In genomic region chr5:181084631-181085195, GRCh38 we compare ENCODE assay signal across 1 cellular context.
TF ChIP-seq lines count a peak whose summit lies in the region.

No MANE protein-coding gene starts in this region.

TF ChIP-seq in SK-N-SH treated with all-trans-retinoic acid at 6 μM for 48 hours, 23 proteins besides CTCF, POLR2A, EP300 and RAD21 (continued from another document):
- TF ChIP-seq CSRNP3 (CRISPR knock-in tag; IDR thresholded peaks at IDR 0.05) (no peak), CREB5 (CRISPR knock-in tag; IDR thresholded peaks at IDR 0.05; ENCODE audit: low read depth) (no peak), BACH2 (CRISPR knock-in tag; IDR thresholded peaks at IDR 0.05; ENCODE audit: borderline replicate concordance) (no peak), ZFP30 (CRISPR knock-in tag; IDR thresholded peaks at IDR 0.05) (no peak), ISL1 (CRISPR knock-in tag; IDR thresholded peaks at IDR 0.05) (no peak)
